Comparison of ENCODE assay signal across 24 cellular contexts in genomic region chr12:131844656-131845055, GRCh38.
"Had no signal": no experiment of that assay in that cellular context is flagged by ENCODE, and none has a peak within 500 bp of the region (broad histone marks: within the 10 kb centered on the region; RNA-seq: fewer than 3 reads in every experiment).

No MANE protein-coding gene starts in this region.

- H3K27ac ChIP-seq: colonic mucosa, epithelial cell of prostate, esophagus squamous epithelium, gastrocnemius medialis, heart left ventricle, hepatocyte, left lung, lower lobe of right lung had no signal

- H3K4me2 ChIP-seq: hepatocyte had no signal

- ATAC-seq: effector memory CD8-positive, alpha-beta T cell; esophagus mucosa; gastrocnemius medialis; heart left ventricle; left cardiac atrium; left lung; left ventricle myocardium superior; lower lobe of right lung; mucosa of descending colon had no signal

- H3K4me1 ChIP-seq: colonic mucosa, esophagus squamous epithelium, gastrocnemius medialis, heart left ventricle, left lung, lower lobe of right lung had no signal

- H2AFZ ChIP-seq: hepatocyte had no signal

- H3K36me3 ChIP-seq: colonic mucosa, gastrocnemius medialis, lower lobe of right lung had no signal

- H3K27me3 ChIP-seq: colonic mucosa, esophagus squamous epithelium, gastrocnemius medialis, heart left ventricle, hepatocyte, left lung had no signal

- H3K9me3 ChIP-seq: colonic mucosa, esophagus squamous epithelium, gastrocnemius medialis, heart left ventricle, left lung, lower lobe of right lung, mucosa of descending colon had no signal

- H3K4me3 ChIP-seq: colonic mucosa, esophagus squamous epithelium, gastrocnemius medialis, heart left ventricle, hepatocyte, left lung, lower lobe of right lung, mucosa of descending colon had no signal

- FAIRE-seq: endometrium had no signal

- DNase-seq: colonic mucosa; cortex of kidney; effector CD8-positive, alpha-beta T cell; effector memory CD8-positive, alpha-beta T cell; endodermal cell; erythroblast; esophagus squamous epithelium; foreskin fibroblast; foreskin melanocyte; gastrocnemius medialis; hypothalamus; immature natural killer cell; islet precursor cell; left cardiac atrium; left lung; left ventricle myocardium superior; lower lobe of right lung; mesenchymal stem cell had no signal
